ENCODE assay signal across 21 cellular contexts in the genomic region with DNA sequence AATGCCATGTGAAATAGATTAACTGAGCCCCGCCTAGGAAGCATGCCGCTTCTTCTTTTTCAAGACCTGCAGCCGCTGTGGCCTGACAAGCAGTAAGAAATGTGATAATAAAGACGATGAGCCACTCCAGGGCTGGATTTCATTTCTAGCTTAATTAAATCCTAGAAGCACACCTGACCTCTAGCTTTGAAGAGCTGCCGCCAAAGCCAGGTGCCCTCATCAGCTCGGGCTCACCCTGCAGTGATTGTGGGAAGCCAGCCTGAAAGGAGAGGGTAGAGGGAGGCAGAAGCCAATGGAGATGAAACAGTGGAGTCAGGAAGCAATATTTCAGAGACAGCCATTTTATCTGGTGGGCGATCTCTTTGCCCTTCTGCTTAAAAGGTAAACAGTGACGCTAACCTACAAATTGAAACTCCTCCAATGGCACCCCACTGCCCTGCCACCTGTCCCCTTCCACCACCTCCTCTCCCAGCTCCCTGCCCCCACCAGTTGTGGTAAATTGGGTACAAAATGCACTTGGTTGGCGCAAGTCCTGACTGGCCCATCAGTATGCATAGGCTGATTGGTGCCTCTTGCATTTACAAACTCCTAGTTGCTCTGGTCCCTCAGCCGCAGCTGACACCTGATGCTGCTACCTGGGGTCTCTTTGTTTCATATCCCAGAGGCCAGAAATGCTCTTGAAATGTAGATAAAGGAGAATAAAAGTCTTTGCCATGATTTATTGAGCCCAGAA.
DNase-seq lines count a peak whose midpoint lies in the region; ATAC-seq and TF ChIP-seq lines count a peak whose summit lies in the region.
"Had no signal": no experiment of that assay in that cellular context is flagged by ENCODE, and none has a peak within 500 bp of the region (broad histone marks: within the 10 kb centered on the region; RNA-seq: fewer than 3 reads in every experiment).

No MANE protein-coding gene starts in this region.

- H3K4me3 Mint-ChIP-seq in T-cell: no peak overlapping the region
- H3K4me3 Mint-ChIP-seq: activated CD4-positive, alpha-beta memory T cell treated with anti-CD3 and anti-CD28 coated beads for 36 hours; activated naive CD8-positive, alpha-beta T cell; naive thymus-derived CD8-positive, alpha-beta T cell had no signal

- no peaks in the 10 kb centered on the region for H3K27me3 ChIP-seq in right atrium auricular region
- H3K27me3 ChIP-seq: brain microvascular endothelial cell had no signal

- DNase-seq in DMS153 (lab: John Stamatoyannopoulos, UW) (peak; percentile 73), NCI-H146 (lab: John Stamatoyannopoulos, UW) (peak; percentile 97), NCI-H345 treated with DMSO at 0.1 percent for 48 hours (lab: John Stamatoyannopoulos, UW; ENCODE audit: unreplicated experiment) (peak; percentile 86), cerebellar nuclear complex (lab: John Stamatoyannopoulos, UW) (peak; percentile 69 to 93), right atrium auricular region (ENCODE audit: low spot score) (no peak), T-cell (no peak)
- DNase-seq: activated CD4-positive, alpha-beta memory T cell treated with anti-CD3 and anti-CD28 coated beads for 36 hours; activated T-cell treated with anti-CD3 and anti-CD28 coated beads, Interleukin-2, amount 50 U/mL, for 1 hour; brain microvascular endothelial cell; GOT3; MV-4-11; naive thymus-derived CD8-positive, alpha-beta T cell; small intestine; stimulated activated CD4-positive, alpha-beta T cell treated with anti-CD3 and anti-CD28 coated beads, Interleukin-4, amount 100 ng/mL, for 4 hours; stimulated activated CD8-positive, alpha-beta memory T cell treated with anti-CD3 and anti-CD28 coated beads, Interleukin-4, amount 100 ng/mL, for 48 hours had no signal

- H3K4me1 ChIP-seq in right atrium auricular region: no peaks in the 10 kb centered on the region
- H3K4me1 ChIP-seq: prostate gland had no signal

- no peaks in the 10 kb centered on the region for H3K9me3 Mint-ChIP-seq in T-cell
- H3K9me3 Mint-ChIP-seq: activated CD4-positive, alpha-beta memory T cell treated with anti-CD3 and anti-CD28 coated beads for 36 hours; naive thymus-derived CD8-positive, alpha-beta T cell had no signal

- no peak for TF ChIP-seq CTCF in right atrium auricular region (IDR thresholded peaks at IDR 0.05)

- H3K4me1 Mint-ChIP-seq in T-cell: peaks cover 0 to 7% (median 6%) of the 10 kb centered on the region in 3 donors

- H3K27me3 Mint-ChIP-seq in T-cell: peaks cover 0 to 2% of the 10 kb centered on the region in 2 donors
- H3K27me3 Mint-ChIP-seq: activated naive CD8-positive, alpha-beta T cell had no signal

- no peak overlapping the region for H3K27ac Mint-ChIP-seq in T-cell
- H3K27ac Mint-ChIP-seq: activated CD4-positive, alpha-beta memory T cell treated with anti-CD3 and anti-CD28 coated beads for 36 hours; activated naive CD8-positive, alpha-beta T cell; naive thymus-derived CD8-positive, alpha-beta T cell had no signal

- POLR2A ChIA-PET in T-cell (lab: Charles Lee): no interaction called here

- CTCF ChIA-PET in T-cell (lab: Charles Lee): no interaction called here

- H3K9me3 ChIP-seq in right atrium auricular region: no peaks in the 10 kb centered on the region
- H3K9me3 ChIP-seq: prostate gland had no signal

- no peaks in the 10 kb centered on the region for H3K36me3 ChIP-seq in right atrium auricular region
- H3K36me3 ChIP-seq: brain microvascular endothelial cell, prostate gland had no signal

- no peak overlapping the region for H3K4me3 ChIP-seq in right atrium auricular region
- H3K4me3 ChIP-seq: lung, prostate gland had no signal

- no peak overlapping the region for H3K27ac ChIP-seq in right atrium auricular region
- H3K27ac ChIP-seq: brain microvascular endothelial cell, C4-2B, prostate gland had no signal

- no peak for ATAC-seq in HG03108 (IDR thresholded peaks at IDR 0.05; ENCODE audit: unreplicated experiment)
- ATAC-seq in HG03432 (IDR thresholded peaks at IDR 0.05; ENCODE audit: unreplicated experiment): no peak
- ATAC-seq in T-cell (replicated peaks in 1 of 4): no peak
- ATAC-seq: naive thymus-derived CD8-positive, alpha-beta T cell had no signal

- no peaks in the 10 kb centered on the region for H3K36me3 Mint-ChIP-seq in T-cell
- H3K36me3 Mint-ChIP-seq: activated CD4-positive, alpha-beta memory T cell treated with anti-CD3 and anti-CD28 coated beads for 36 hours; activated naive CD8-positive, alpha-beta T cell; naive thymus-derived CD8-positive, alpha-beta T cell had no signal

Comparison
In these comparisons a context has a peak if more than half of its experiments do, and no peak if none do; other contexts are left out.
1. DNase-seq: peak in DMS153 (single experiment), NCI-H146 (single experiment), NCI-H345 treated with DMSO at 0.1 percent for 48 hours (single experiment) and cerebellar nuclear complex (2 of 2); none in right atrium auricular region (single experiment) and T-cell (0 of 34).